13 cellular contexts compared by ENCODE assay signal in the genomic region with DNA sequence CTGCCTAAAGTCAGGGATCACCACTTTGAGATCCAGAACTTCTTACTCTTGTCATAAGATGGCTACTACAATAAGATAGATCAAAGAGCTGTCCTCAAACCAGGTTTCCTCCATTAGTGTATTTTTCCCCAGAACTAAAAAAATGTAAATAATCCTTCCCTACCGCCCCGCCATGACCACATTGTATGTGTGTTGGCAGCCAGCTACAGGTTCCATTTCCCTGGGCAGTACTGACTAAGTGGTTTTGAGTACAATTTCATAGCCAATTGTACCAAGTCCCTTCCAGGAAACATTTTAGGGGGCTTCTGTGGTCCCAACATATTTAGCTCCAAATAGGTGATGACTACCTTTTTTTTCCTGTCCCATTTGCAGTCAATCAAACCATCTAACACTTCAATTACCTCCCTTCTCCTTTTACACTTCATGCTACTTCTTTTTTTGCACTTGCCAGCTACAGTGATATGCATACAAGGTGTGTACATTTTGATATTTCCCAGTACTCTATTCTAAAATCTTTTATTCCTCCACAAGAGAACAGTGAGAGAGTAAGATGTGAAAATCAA. TPM values are rescaled to one million over a fixed set of nuclear protein-coding genes. Genes with fewer than 3 reads are reported as not detected.
A peak's percentile ranks its signal among the peaks of the same experiment; 100 is the strongest.
DNase-seq lines count a peak whose midpoint lies in the region; ATAC-seq and TF ChIP-seq lines count a peak whose summit lies in the region.
"Had no signal": no experiment of that assay in that cellular context is flagged by ENCODE, and none has a peak within 500 bp of the region (broad histone marks: within the 10 kb centered on the region; RNA-seq: fewer than 3 reads in every experiment).

No MANE protein-coding gene starts in this region.

- H3K36me3 Mint-ChIP-seq in T-helper 2 cell treated with Interferon-gamma antibody and Interleukin-4, amounts not matched to agents 5 μg/mL and 100 μg/mL, for 36 hours (ENCODE audit: low read depth) = peaks cover 35% of the 10 kb centered on the region
- H3K36me3 Mint-ChIP-seq in CD14-positive monocyte = peaks cover 7 to 14% of the 10 kb centered on the region in 2 donors

- H3K9me3 ChIP-seq in SK-N-MC (ENCODE audit: low read depth, low read length) (no peaks in the 10 kb centered on the region), esophagus muscularis mucosa (no peaks in the 10 kb centered on the region)
- H3K9me3 ChIP-seq: esophagus squamous epithelium had no signal

- no peak for TF ChIP-seq EP300 in esophagus muscularis mucosa (IDR thresholded peaks at IDR 0.05)

- intact Hi-C loops in esophagus muscularis mucosa (cut with DNase I) (no loop called here), CD14-positive monocyte (cut with micrococcal nuclease) (no loop called here)

- no peaks in the 10 kb centered on the region for H3K27me3 Mint-ChIP-seq in T-helper 2 cell treated with Interferon-gamma antibody and Interleukin-4, amounts not matched to agents 5 μg/mL and 100 μg/mL, for 36 hours (ENCODE audit: low read depth)
- peaks cover 0 to 3% (median 2%) of the 10 kb centered on the region in 3 donors for H3K27me3 Mint-ChIP-seq in CD14-positive monocyte (ENCODE audit: low read depth in 3 of 3)

- H3K27ac ChIP-seq in SK-N-MC (no peak overlapping the region), esophagus muscularis mucosa (replicated peaks in 1 of 4) (peak overlapping the region in 3 of 4 donors; percentile 35 to 96 (median 94)), rectal smooth muscle tissue (ENCODE audit: low read depth, low read length) (no peak overlapping the region)
- H3K27ac ChIP-seq: cardiac muscle cell had no signal

- no peak for DNase-seq in T-helper 2 cell treated with Interferon-gamma antibody and Interleukin-4, amounts not matched to agents 5 μg/mL and 100 μg/mL, for 36 hours (ENCODE audit: low spot score)
- DNase-seq in T-helper 2 cell (no peak), SK-N-MC (ENCODE audit: low read depth, low spot score) (no peak), esophagus muscularis mucosa (ENCODE audit: extremely low spot score) (no peak), CD14-positive monocyte (ENCODE audit: low spot score) (no peak), 8988T (no peak)
- DNase-seq: activated CD8-positive, alpha-beta memory T cell treated with anti-CD3 and anti-CD28 coated beads, Interleukin-2, amount 50 U/mL, for 48 hours; DMS79; esophagus squamous epithelium; NCI-H1417 treated with DMSO at 0.1 percent for 48 hours had no signal

- H3K36me3 ChIP-seq in SK-N-MC (ENCODE audit: insufficient read depth, low read length) (peaks cover 63% of the 10 kb centered on the region), esophagus muscularis mucosa (no peaks in the 10 kb centered on the region), rectal smooth muscle tissue (ENCODE audit: control insufficient read depth, insufficient read depth, low read length) (peaks cover 2% of the 10 kb centered on the region)

- 0 out of 2 replicates have a peak overlapping the region, but pooled peaks have one; percentile 17 for H3K4me3 ChIP-seq in SK-N-MC
- peak overlapping the region in 1 of 4 donors; percentile 5 for H3K4me3 ChIP-seq in esophagus muscularis mucosa
- H3K4me3 ChIP-seq in rectal smooth muscle tissue (ENCODE audit: low read length) = peak overlapping the region; percentile 9
- H3K4me3 ChIP-seq: cardiac muscle cell, esophagus squamous epithelium had no signal

- H3K4me1 ChIP-seq in esophagus muscularis mucosa (peaks cover 36 to 84% (median 82%) of the 10 kb centered on the region in 4 donors), rectal smooth muscle tissue (ENCODE audit: control insufficient read depth, insufficient read depth, low read length) (peaks cover 18% of the 10 kb centered on the region)

- H3K27me3 ChIP-seq in esophagus muscularis mucosa = no peaks in the 10 kb centered on the region
- H3K27me3 ChIP-seq in rectal smooth muscle tissue (ENCODE audit: control insufficient read depth, insufficient read depth, low read length) = no peaks in the 10 kb centered on the region
- H3K27me3 ChIP-seq: cardiac muscle cell, esophagus squamous epithelium had no signal

- H3K4me3 Mint-ChIP-seq in T-helper 2 cell treated with Interferon-gamma antibody and Interleukin-4, amounts not matched to agents 5 μg/mL and 100 μg/mL, for 36 hours = peak overlapping the region; percentile 30
- H3K4me3 Mint-ChIP-seq in CD14-positive monocyte = no peak overlapping the region

- TF ChIP-seq CTCF in esophagus muscularis mucosa (IDR thresholded peaks at IDR 0.05) (no peak), CD14-positive monocyte (IDR thresholded peaks at IDR 0.05) (no peak)

- no peaks in the 10 kb centered on the region for H3K9me3 Mint-ChIP-seq in T-helper 2 cell treated with Interferon-gamma antibody and Interleukin-4, amounts not matched to agents 5 μg/mL and 100 μg/mL, for 36 hours
- no peaks in the 10 kb centered on the region for H3K9me3 Mint-ChIP-seq in CD14-positive monocyte

- ATAC-seq in HG02571 (IDR thresholded peaks at IDR 0.05; ENCODE audit: unreplicated experiment) = no peak

- peak overlapping the region; percentile 45 for H3K27ac Mint-ChIP-seq in T-helper 2 cell treated with Interferon-gamma antibody and Interleukin-4, amounts not matched to agents 5 μg/mL and 100 μg/mL, for 36 hours
- H3K27ac Mint-ChIP-seq in CD14-positive monocyte = peak overlapping the region in 2 of 7 donors; percentile 11 to 70

- 44% methylated on average over 2 of the region's 2 CpGs for WGBS in esophagus muscularis mucosa

- TF ChIP-seq POLR2A in esophagus muscularis mucosa (IDR thresholded peaks at IDR 0.05; ENCODE audit: low read depth) = no peak

- peaks cover 38% of the 10 kb centered on the region for H3K4me1 Mint-ChIP-seq in T-helper 2 cell treated with Interferon-gamma antibody and Interleukin-4, amounts not matched to agents 5 μg/mL and 100 μg/mL, for 36 hours (ENCODE audit: low read depth)
- peaks cover 46% of the 10 kb centered on the region for H3K4me1 Mint-ChIP-seq in CD14-positive monocyte

- no peak overlapping the region for H3K9ac ChIP-seq in SK-N-MC (ENCODE audit: insufficient read length)
- H3K9ac ChIP-seq in rectal smooth muscle tissue (ENCODE audit: low read length) = no peak overlapping the region

RNA-seq across cellular contexts. Expression of gene PUM2, which starts 4.0 kb away (rescaled TPM):
- total RNA-seq in esophagus muscularis mucosa = 100 to 1,000 TPM in 1 of 4 donors, 10 to 100 TPM in 3; 73.7 to 113 (median 93.1) TPM
- 1 to 10 TPM; 7.2 to 8.3 TPM for polyA plus RNA-seq in CD14-positive monocyte

Comparison
In these comparisons a context has a peak if more than half of its experiments do, and no peak if none do; other contexts are left out.
1. H3K27ac ChIP-seq: peak in esophagus muscularis mucosa (3 of 4); none in SK-N-MC (single experiment) and rectal smooth muscle tissue (single experiment).